8 cellular contexts compared by ENCODE assay signal in genomic region chr19:41352279-41352608, GRCh38.
DNase-seq lines count a peak whose midpoint lies in the region; ATAC-seq lines count a peak whose summit lies in the region.

No MANE protein-coding gene starts in this region.

- no peaks in the 10 kb centered on the region for H3K27me3 Mint-ChIP-seq in stimulated activated naive CD8-positive, alpha-beta T cell treated with anti-CD3 and anti-CD28 coated beads, Interleukin-15, Interleukin-2, amounts not matched to agents 100 ng/mL and 50 ng/mL, for 24 hours

- no peak for ATAC-seq in stimulated activated naive CD8-positive, alpha-beta T cell treated with anti-CD3 and anti-CD28 coated beads, Interleukin-15, Interleukin-2, amounts not matched to agents 100 U/mL and 50 U/mL, for 24 hours

- peak overlapping the region; percentile 94 for H3K4me3 Mint-ChIP-seq in stimulated activated naive CD8-positive, alpha-beta T cell treated with anti-CD3 and anti-CD28 coated beads, Interleukin-15, Interleukin-2, amounts not matched to agents 100 ng/mL and 50 ng/mL, for 24 hours

- no peaks in the 10 kb centered on the region for H3K27me3 ChIP-seq in muscle layer of colon (ENCODE audit: control insufficient read depth in 1 of 2, insufficient read depth in 2 of 2, low read length in 2 of 2)

- no peak for DNase-seq in stimulated activated naive CD8-positive, alpha-beta T cell treated with anti-CD3 and anti-CD28 coated beads, Interleukin-15, Interleukin-2, amounts not matched to agents 100 U/mL and 50 U/mL, for 24 hours
- DNase-seq in caudate nucleus (lab: John Stamatoyannopoulos, UW): no peak
- no peak for DNase-seq in NCI-H1436 treated with DMSO at 0.1 percent for 48 hours (lab: John Stamatoyannopoulos, UW)
- DNase-seq in CD1c-positive myeloid dendritic cell (ENCODE audit: extremely low spot score): no peak
- DNase-seq in NCI-H1436 (lab: John Stamatoyannopoulos, UW): no peak
- DNase-seq in stimulated activated CD4-positive, alpha-beta T cell treated with anti-CD3 and anti-CD28 coated beads, Interleukin-4, amount 100 ng/mL, for 24 hours: no peak

- no peaks in the 10 kb centered on the region for H3K9me3 Mint-ChIP-seq in stimulated activated naive CD8-positive, alpha-beta T cell treated with anti-CD3 and anti-CD28 coated beads, Interleukin-15, Interleukin-2, amounts not matched to agents 100 ng/mL and 50 ng/mL, for 24 hours

- H3K36me3 ChIP-seq in muscle layer of colon (ENCODE audit: insufficient read depth, low read length): peaks cover 4% of the 10 kb centered on the region

- peak overlapping the region; percentile 67 to 85 for H3K4me3 ChIP-seq in muscle layer of colon (ENCODE audit: low read depth in 1 of 2, low read length in 2 of 2)

- peaks cover 56% of the 10 kb centered on the region for H3K4me1 Mint-ChIP-seq in stimulated activated naive CD8-positive, alpha-beta T cell treated with anti-CD3 and anti-CD28 coated beads, Interleukin-15, Interleukin-2, amounts not matched to agents 100 ng/mL and 50 ng/mL, for 24 hours (ENCODE audit: low read depth)

- peak overlapping the region; percentile 99 for H3K27ac Mint-ChIP-seq in stimulated activated naive CD8-positive, alpha-beta T cell treated with anti-CD3 and anti-CD28 coated beads, Interleukin-15, Interleukin-2, amounts not matched to agents 100 ng/mL and 50 ng/mL, for 24 hours

- no peaks in the 10 kb centered on the region for H3K9me3 ChIP-seq in muscle layer of colon (ENCODE audit: low read length)

- peaks cover 43% of the 10 kb centered on the region for H3K36me3 Mint-ChIP-seq in stimulated activated naive CD8-positive, alpha-beta T cell treated with anti-CD3 and anti-CD28 coated beads, Interleukin-15, Interleukin-2, amounts not matched to agents 100 ng/mL and 50 ng/mL, for 24 hours (ENCODE audit: low read depth)

- H3K27ac ChIP-seq in caudate nucleus (ENCODE audit: low read depth, low read length) (peak overlapping the region; percentile 26), muscle layer of colon (ENCODE audit: low read depth, low read length) (peak overlapping the region; percentile 65)

- peaks cover 19% of the 10 kb centered on the region for H3K4me1 ChIP-seq in muscle layer of colon (ENCODE audit: insufficient read depth, low read length)

- peak overlapping the region; percentile 34 for H3K9ac ChIP-seq in muscle layer of colon (ENCODE audit: low read length)
